37 cellular contexts compared by ENCODE assay signal in genomic region chr4:154630307-154630706, GRCh38. TPM values are rescaled to one million over a fixed set of nuclear protein-coding genes. Genes with fewer than 3 reads are reported as not detected.
"Had no signal": no experiment of that assay in that cellular context is flagged by ENCODE, and none has a peak within 500 bp of the region (broad histone marks: within the 10 kb centered on the region; RNA-seq: fewer than 3 reads in every experiment).

No MANE protein-coding gene starts in this region.

- H3K4me3 ChIP-seq: MG63 had no signal

- H3K4me2 ChIP-seq: KMS-11 had no signal

- H3K36me3 ChIP-seq: MG63 had no signal

- DNase-seq: Karpas-422, Kasumi-1, KG1, MG63, MV-4-11, NCI-H1048, NCI-H1092, NCI-H1092 treated with DMSO at 0.1 percent for 48 hours, NCI-H1105, NCI-H1105 treated with DMSO at 0.1 percent for 48 hours, NCI-H1417 treated with DMSO at 0.1 percent for 48 hours, NCI-H1436, NCI-H1436 treated with DMSO at 0.1 percent for 48 hours, NCI-H146, NCI-H1694, NCI-H1694 treated with DMSO at 0.1 percent for 48 hours, NCI-H187, NCI-H187 treated with DMSO at 0.1 percent for 48 hours, NCI-H1930, NCI-H2029, NCI-H2029 treated with DMSO at 0.1 percent for 48 hours, NCI-H2081, NCI-H2081 treated with DMSO at 0.1 percent for 48 hours, NCI-H2107, NCI-H2171, NCI-H2171 treated with DMSO at 0.1 percent for 48 hours, NCI-H2227 treated with DMSO at 0.1 percent for 48 hours, NCI-H226, NCI-H345, NCI-H446, NCI-H446 treated with DMSO at 0.1 percent for 48 hours, NCI-H510A had no signal

- H3K9ac ChIP-seq: KMS-11 had no signal

- H3K27ac ChIP-seq: KMS-11 had no signal

- H3K27me3 ChIP-seq: MG63 had no signal

- H3K9me3 ChIP-seq: MG63 had no signal

RNA-seq across cellular contexts. Expression of gene FGG, which starts 17.9 kb away (rescaled TPM):
- total RNA-seq: LHCN-M2, M059J had no signal

RNA-seq across cellular contexts. Expression of gene FGA, which starts 39.8 kb away (rescaled TPM):
- total RNA-seq: LHCN-M2, M059J, MCF 10A, NCI-H460 had no signal
